1 cellular context compared by ENCODE assay signal in the genomic region with DNA sequence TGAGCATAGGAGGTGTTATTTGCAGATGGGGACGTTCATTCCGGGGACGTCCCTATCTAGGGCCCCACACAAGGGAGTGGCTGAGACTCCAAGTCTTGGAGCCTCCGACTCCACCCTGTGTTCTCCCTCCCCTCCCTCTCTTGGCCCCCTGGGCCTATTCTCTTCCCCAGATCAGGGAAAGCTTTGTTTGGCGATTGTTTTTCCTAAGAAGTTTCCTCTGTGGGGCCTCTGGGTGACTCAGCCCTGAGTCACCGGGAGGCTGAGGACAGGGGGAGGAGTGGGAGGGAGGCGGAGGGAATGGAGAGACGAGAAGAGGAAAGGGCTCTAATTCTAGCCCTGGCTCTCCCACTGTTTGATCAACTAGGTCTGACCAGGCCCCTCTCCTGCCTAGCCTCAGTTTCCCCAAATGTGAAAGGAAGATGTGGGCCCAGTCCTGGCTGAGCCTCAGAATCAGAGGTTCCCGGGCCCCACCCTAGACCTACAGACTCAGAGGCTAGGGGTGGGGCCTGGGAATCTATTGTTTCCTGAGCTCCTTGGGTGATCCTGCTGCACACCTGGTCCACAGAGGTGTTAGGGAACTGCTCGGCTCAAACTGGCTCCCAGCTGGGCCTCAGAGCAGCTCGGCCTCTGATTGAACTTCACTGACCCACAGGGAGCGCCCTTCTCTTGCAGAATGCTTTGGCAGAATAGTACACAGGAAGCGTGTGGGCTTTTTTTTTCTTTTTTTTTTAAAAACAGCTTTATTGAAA.
TF ChIP-seq lines count a peak whose summit lies in the region.

No MANE protein-coding gene starts in this region.

TF ChIP-seq in GM23338, 12 proteins besides CTCF, POLR2A, EP300 and RAD21 (continued from another document):
- 0 out of 2 replicates have a peak, but pooled peaks have one; percentile 52 for TF ChIP-seq ZNF462 (CRISPR knock-in tag; IDR thresholded peaks at IDR 0.05)
TF ChIP-seq in GM23338: peak in this region for 2.
